11 cellular contexts compared by ENCODE assay signal in genomic region chr10:100731603-100732596, GRCh38. TPM values are rescaled to one million over a fixed set of nuclear protein-coding genes. Genes with fewer than 3 reads are reported as not detected.
DNase-seq lines count a peak whose midpoint lies in the region; ATAC-seq and TF ChIP-seq lines count a peak whose summit lies in the region.
"Had no signal": no experiment of that assay in that cellular context is flagged by ENCODE, and none has a peak within 500 bp of the region (broad histone marks: within the 10 kb centered on the region; RNA-seq: fewer than 3 reads in every experiment).

No MANE protein-coding gene starts in this region.

- TF ChIP-seq CTCF in Caco-2 (IDR thresholded peaks at IDR 0.05; ENCODE audit: insufficient read depth in 1 of 2, low read depth in 1 of 2, low read length in 1 of 2, severe bottlenecking in 1 of 2, unreplicated experiment in 1 of 2): no peak
- no peak for TF ChIP-seq CTCF in HEK293 (tag by site-specific recombination; IDR thresholded peaks at IDR 0.05)
- TF ChIP-seq CTCF in neural crest cell (conservative IDR thresholded peaks at IDR 0.05): no peak

- H3K4me3 ChIP-seq in Caco-2 (ENCODE audit: low read depth, low read length) (peak overlapping the region; percentile 48), HEK293 (ENCODE audit: low read depth, low read length) (no peak overlapping the region), SJCRH30 (no peak overlapping the region)

- H3K4me1 Mint-ChIP-seq in Caco-2 (ENCODE audit: low read depth, unreplicated experiment): peaks cover 41% of the 10 kb centered on the region
- peaks cover 39% of the 10 kb centered on the region for H3K4me1 Mint-ChIP-seq in central memory CD8-positive, alpha-beta T cell
- peaks cover 31% of the 10 kb centered on the region for H3K4me1 Mint-ChIP-seq in neural crest cell

- no peaks in the 10 kb centered on the region for H3K36me3 ChIP-seq in Caco-2 (ENCODE audit: control insufficient read depth, insufficient read depth, low read length)
- no peaks in the 10 kb centered on the region for H3K36me3 ChIP-seq in HEK293 (ENCODE audit: control insufficient read depth in 2 of 2, insufficient read depth in 1 of 2, low read length in 2 of 2)
- no peaks in the 10 kb centered on the region for H3K36me3 ChIP-seq in SJCRH30

- CTCF ChIA-PET in Caco-2 (lab: Charles Lee): interaction anchor here (0.6 to 1.0 kb wide), 2 partner anchors 11 kb away, joined by 3 to 4 read pairs; no protein-coding TSS in a partner anchor
- CTCF ChIA-PET in HEK293 (lab: Yijun Ruan, JAX): interaction anchor here (0.9 to 4.7 kb wide), 3 partner anchors 10 to 169 kb away, joined by 3 to 37 read pairs (median 7); no protein-coding TSS in a partner anchor

- DNase-seq in Caco-2 (no peak), neural crest cell (ENCODE audit: low read depth, low spot score) (no peak), 8988T (no peak), SJCRH30 (no peak)
- DNase-seq in central memory CD8-positive, alpha-beta T cell (ENCODE audit: low spot score in 2 of 2): no peak
- DNase-seq: caudate nucleus, DMS 273 treated with DMSO at 0.1 percent for 48 hours, NCI-H345 had no signal

- no peaks in the 10 kb centered on the region for H3K9me3 ChIP-seq in Caco-2
- no peaks in the 10 kb centered on the region for H3K9me3 ChIP-seq in HEK293 (ENCODE audit: control insufficient read depth, insufficient read depth, low read depth, low read length)
- H3K9me3 ChIP-seq in SJCRH30 (replicated peaks): no peaks in the 10 kb centered on the region

- H3K36me3 Mint-ChIP-seq in Caco-2 (ENCODE audit: insufficient read depth, unreplicated experiment): peaks cover 7% of the 10 kb centered on the region
- H3K36me3 Mint-ChIP-seq in central memory CD8-positive, alpha-beta T cell (ENCODE audit: insufficient read depth): peaks cover 5% of the 10 kb centered on the region
- no peaks in the 10 kb centered on the region for H3K36me3 Mint-ChIP-seq in neural crest cell (ENCODE audit: low read depth)

- no peak overlapping the region for H3K27ac ChIP-seq in HEK293 (ENCODE audit: extremely low read depth, low read depth, low read length)
- no peak overlapping the region for H3K27ac ChIP-seq in SJCRH30

- H3K27me3 Mint-ChIP-seq in Caco-2 (ENCODE audit: insufficient read depth, unreplicated experiment) (peaks cover 3% of the 10 kb centered on the region), neural crest cell (ENCODE audit: low read depth) (peaks cover 99% of the 10 kb centered on the region)
- peaks cover 81% of the 10 kb centered on the region for H3K27me3 Mint-ChIP-seq in central memory CD8-positive, alpha-beta T cell

- H3K4me1 ChIP-seq in Caco-2 (peaks cover 21% of the 10 kb centered on the region), HEK293 (ENCODE audit: control insufficient read depth, insufficient read depth, low read length) (peaks cover 5% of the 10 kb centered on the region; the same call in 1 of the 2 replicates), SJCRH30 (peaks cover 6% of the 10 kb centered on the region; the same call in 1 of the 2 replicates)

- POLR2A ChIA-PET in Caco-2 (lab: Charles Lee): no interaction called here
- POLR2A ChIA-PET in HEK293 (lab: Yijun Ruan, JAX): no interaction called here

- BruUV-seq in Caco-2 (replicated peaks; lab: Mats Ljungman, UMichigan): no TSS peak

- no peaks in the 10 kb centered on the region for H3K27me3 ChIP-seq in Caco-2 (replicated peaks; ENCODE audit: control insufficient read depth, insufficient read depth, low read length)
- H3K27me3 ChIP-seq in SJCRH30: peaks cover 22% of the 10 kb centered on the region

- no peak for ATAC-seq in central memory CD8-positive, alpha-beta T cell (replicated peaks; ENCODE audit: extremely low read depth, poor library complexity, severe bottlenecking)
- ATAC-seq in HG02870 (IDR thresholded peaks at IDR 0.05; ENCODE audit: unreplicated experiment): no peak

- H3K9me3 Mint-ChIP-seq in Caco-2 (ENCODE audit: unreplicated experiment) (no peaks in the 10 kb centered on the region), neural crest cell (no peaks in the 10 kb centered on the region)
- H3K9me3 Mint-ChIP-seq in central memory CD8-positive, alpha-beta T cell: no peaks in the 10 kb centered on the region

- intact Hi-C loops in Caco-2 (cut with micrococcal nuclease; ENCODE audit: unreplicated experiment): loop anchor here (1.0 kb wide), 1 partner anchor 7 kb away; no protein-coding TSS in a partner anchor

- H3K27ac Mint-ChIP-seq in Caco-2 (ENCODE audit: unreplicated experiment): peak overlapping the region; percentile 66
- no peak overlapping the region for H3K27ac Mint-ChIP-seq in central memory CD8-positive, alpha-beta T cell (ENCODE audit: low read depth)
- H3K27ac Mint-ChIP-seq in neural crest cell (ENCODE audit: unreplicated experiment): no peak overlapping the region

- H3K4me3 Mint-ChIP-seq in Caco-2 (ENCODE audit: unreplicated experiment) (peak overlapping the region; percentile 79), neural crest cell (peak overlapping the region; percentile 9)
- H3K4me3 Mint-ChIP-seq in central memory CD8-positive, alpha-beta T cell: peak overlapping the region; percentile 68

TF ChIP-seq in HEK293, 187 proteins besides CTCF, POLR2A, EP300 and RAD21:
- TF ChIP-seq ZNF174 (tag by site-specific recombination; IDR thresholded peaks at IDR 0.05) (no peak), ZNF404 (tag by site-specific recombination; IDR thresholded peaks at IDR 0.05) (no peak), ZNF571 (tag by site-specific recombination; IDR thresholded peaks at IDR 0.05) (no peak), ZNF639 (tag by site-specific recombination; IDR thresholded peaks at IDR 0.05) (no peak), ZNF266 (tag by site-specific recombination; IDR thresholded peaks at IDR 0.05; ENCODE audit: low read depth) (no peak), ZNF366 (tag by site-specific recombination; conservative IDR thresholded peaks at IDR 0.05) (peak; percentile 85), PRDM6 (tag by site-specific recombination; IDR thresholded peaks at IDR 0.05) (no peak), PRDM1 (tag by site-specific recombination; IDR thresholded peaks at IDR 0.05) (no peak), ZNF146 (tag by site-specific recombination; IDR thresholded peaks at IDR 0.05) (no peak), ZBTB8A (tag by site-specific recombination; IDR thresholded peaks at IDR 0.05) (0 out of 2 replicates have a peak, but pooled peaks have one; percentile 20), REST (tag by site-specific recombination; IDR thresholded peaks at IDR 0.05) (0 out of 2 replicates have a peak, but pooled peaks have one; percentile 34)
TF ChIP-seq in HEK293: peak in this region for 3.

RNA-seq across cellular contexts. Expression of gene PAX2, which starts 13.5 kb away (rescaled TPM):
- 0.30 and 0.45 TPM in 2 replicates for total RNA-seq in Caco-2 (2022)
- 1.0 and 1.5 TPM in 2 replicates for total RNA-seq in neural crest cell
- total RNA-seq in SJCRH30 (2014; rRNA removed; shearing (Covaris generic)): 2.1 and 2.4 TPM in 2 replicates
- total RNA-seq: fibroblast of lung had no signal

Comparison
In these comparisons a context has a peak if more than half of its experiments do, and no peak if none do; other contexts are left out.
1. H3K4me3 Mint-ChIP-seq: peak in every context shown above with its lines; median percentile 79 in Caco-2; 68 in central memory CD8-positive, alpha-beta T cell; 9 in neural crest cell.